In the genomic region with DNA sequence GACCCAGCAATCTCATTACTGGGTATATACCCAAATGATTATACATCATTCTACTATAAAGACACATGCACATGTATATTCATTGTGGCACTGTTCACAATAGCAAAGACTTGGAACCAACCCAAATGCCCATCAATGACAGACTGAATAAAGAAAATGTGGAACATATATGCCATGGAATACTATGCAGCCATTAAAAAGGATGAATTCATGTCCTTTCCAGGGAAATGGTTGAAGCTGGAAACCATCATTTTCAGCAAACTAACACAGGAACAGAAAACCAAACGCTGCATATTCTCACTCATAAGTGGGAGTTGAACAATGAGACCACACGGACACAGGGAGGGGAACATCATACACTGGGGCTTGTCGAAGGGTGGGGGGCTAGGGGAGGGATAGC, we compare ENCODE assay signal across 1 cellular context. TPM values are rescaled to one million over a fixed set of nuclear protein-coding genes. Genes with fewer than 3 reads are reported as not detected.
"Had no signal": no experiment of that assay in that cellular context is flagged by ENCODE, and none has a peak within 500 bp of the region (broad histone marks: within the 10 kb centered on the region; RNA-seq: fewer than 3 reads in every experiment).

No MANE protein-coding gene starts in this region.

RNA-seq across cellular contexts. Expression of a gene that starts 10.4 kb away (rescaled TPM):
- total RNA-seq: G401 had no signal
